ENCODE assay signal across 17 cellular contexts in genomic region chr18:54187372-54187771, GRCh38. TPM values are rescaled to one million over a fixed set of nuclear protein-coding genes. Genes with fewer than 3 reads are reported as not detected.
DNase-seq lines count a peak whose midpoint lies in the region; ATAC-seq, FAIRE-seq and TF ChIP-seq lines count a peak whose summit lies in the region.
"Had no signal": no experiment of that assay in that cellular context is flagged by ENCODE, and none has a peak within 500 bp of the region (broad histone marks: within the 10 kb centered on the region; RNA-seq: fewer than 3 reads in every experiment).

No MANE protein-coding gene starts in this region.

- POLR2A ChIA-PET in WTC11 (lab: Charles Lee), result no interaction called here

- H3K79me2 ChIP-seq in GM23338 (replicated peaks; ENCODE audit: insufficient read depth), result no peaks in the 10 kb centered on the region

- no peak for FAIRE-seq in urothelium cell line (lab: Jason Lieb, UNC)
- FAIRE-seq: A549, HTR-8/SVneo, K562 had no signal

- H3K4me3 ChIP-seq in GM23338, result no peak overlapping the region
- no peak overlapping the region for H3K4me3 ChIP-seq in upper lobe of right lung
- H3K4me3 ChIP-seq: A549, K562 had no signal

- TF ChIP-seq CTCF in GM23338 (conservative IDR thresholded peaks at IDR 0.05; ENCODE audit: low read depth in 2 of 2) (no peak), WTC11 (IDR thresholded peaks at IDR 0.05) (no peak), upper lobe of right lung (IDR thresholded peaks at IDR 0.05) (no peak)

- DNase-seq in GM23338 (ENCODE audit: low spot score), result peak; percentile 27
- DNase-seq in WTC11 (ENCODE audit: low spot score), result no peak
- no peak for DNase-seq in left colon
- no peak for DNase-seq in NCI-H345 (lab: John Stamatoyannopoulos, UW)
- DNase-seq in DMS114 treated with DMSO at 0.1 percent for 48 hours (lab: John Stamatoyannopoulos, UW; ENCODE audit: unreplicated experiment), result no peak
- DNase-seq in upper lobe of right lung, result no peak
- DNase-seq in urothelium cell line (ENCODE audit: low spot score), result no peak
- DNase-seq: BE2C; CD4-positive, alpha-beta memory T cell; DND-41; GF-D8; GOT3; H9 had no signal

- H3K4me2 ChIP-seq in GM23338, result no peak overlapping the region
- H3K4me2 ChIP-seq: A549 had no signal

- H3K36me3 ChIP-seq in GM23338 (ENCODE audit: insufficient read depth) (no peaks in the 10 kb centered on the region), upper lobe of right lung (peaks cover 32% of the 10 kb centered on the region)
- H3K36me3 ChIP-seq: BE2C had no signal

- H3K4me1 Mint-ChIP-seq in GM23338, result peaks cover 12% of the 10 kb centered on the region
- peaks cover 23% of the 10 kb centered on the region for H3K4me1 Mint-ChIP-seq in WTC11

- H3F3A ChIP-seq in GM23338 (replicated peaks; ENCODE audit: low read depth), result no peaks in the 10 kb centered on the region

- no peaks in the 10 kb centered on the region for H3K27me3 ChIP-seq in GM23338 (ENCODE audit: insufficient read depth)
- H3K27me3 ChIP-seq in upper lobe of right lung, result no peaks in the 10 kb centered on the region
- H3K27me3 ChIP-seq: BE2C had no signal

- peaks cover 7% of the 10 kb centered on the region; the same call in 2 of the 3 replicates for H3K9me3 Mint-ChIP-seq in GM23338
- H3K9me3 Mint-ChIP-seq in WTC11, result peaks cover 12% of the 10 kb centered on the region

- no peaks in the 10 kb centered on the region for H4K20me1 ChIP-seq in GM23338 (replicated peaks; ENCODE audit: insufficient read depth)

- no peaks in the 10 kb centered on the region for H3K9me2 ChIP-seq in GM23338 (ENCODE audit: insufficient read depth)

- H3K9me3 ChIP-seq in upper lobe of right lung, result no peaks in the 10 kb centered on the region
- H3K9me3 ChIP-seq: A549, BE2C had no signal

- ATAC-seq in GM23338, result peak; percentile 67
- peak; percentile 55 for ATAC-seq in WTC11
- peak; percentile 98 for ATAC-seq in left colon
- no peak for ATAC-seq in upper lobe of right lung
- ATAC-seq: A549, K562 had no signal

- intact Hi-C loops in left colon (cut with DNase I, micrococcal nuclease) (no loop called here), upper lobe of right lung (cut with DNase I) (no loop called here)

- no peak overlapping the region for H3K27ac ChIP-seq in GM23338 (ENCODE audit: low read depth)
- no peak overlapping the region for H3K27ac ChIP-seq in upper lobe of right lung
- H3K27ac ChIP-seq: A549, C4-2B had no signal

- H3K27ac Mint-ChIP-seq in GM23338, result no peak overlapping the region
- no peak overlapping the region for H3K27ac Mint-ChIP-seq in WTC11
- H3K27ac Mint-ChIP-seq: H9 had no signal

- CTCF ChIA-PET in WTC11 (lab: Charles Lee), result interaction anchor here (0.6 kb wide), 1 partner anchor 459 kb away, joined by 3 read pairs; no protein-coding TSS in a partner anchor

- peak overlapping the region; percentile 4; the same call in 1 of the 2 replicates for H2AFZ ChIP-seq in GM23338

- H3K27me3 Mint-ChIP-seq in GM23338 (ENCODE audit: insufficient read depth, low read depth, poor library complexity) (peaks cover 3% of the 10 kb centered on the region), WTC11 (ENCODE audit: low read depth) (no peaks in the 10 kb centered on the region)
- H3K27me3 Mint-ChIP-seq: CD4-positive, alpha-beta memory T cell had no signal

- peaks cover 3% of the 10 kb centered on the region; the same call in 2 of the 3 replicates for H3K36me3 Mint-ChIP-seq in GM23338 (ENCODE audit: low read depth)
- peaks cover 3% of the 10 kb centered on the region for H3K36me3 Mint-ChIP-seq in WTC11

- H3K4me1 ChIP-seq in GM23338 (ENCODE audit: insufficient read depth), result peaks cover 33% of the 10 kb centered on the region
- H3K4me1 ChIP-seq in upper lobe of right lung, result no peaks in the 10 kb centered on the region
- H3K4me1 ChIP-seq: A549, BE2C had no signal

- H3K4me3 Mint-ChIP-seq in GM23338 (no peak overlapping the region), WTC11 (no peak overlapping the region)
- H3K4me3 Mint-ChIP-seq: CD4-positive, alpha-beta memory T cell; H9 had no signal

TF ChIP-seq in GM23338, 12 proteins besides CTCF, POLR2A, EP300 and RAD21 (continues in another document):
- TF ChIP-seq REST (IDR thresholded peaks at IDR 0.05; ENCODE audit: unreplicated experiment), result no peak
- TF ChIP-seq EZH2phosphoT487 (IDR thresholded peaks at IDR 0.05; ENCODE audit: unreplicated experiment), result no peak
- no peak for TF ChIP-seq NANOG (IDR thresholded peaks at IDR 0.05; ENCODE audit: borderline replicate concordance)
- no peak for TF ChIP-seq ZNF114 (CRISPR knock-in tag; IDR thresholded peaks at IDR 0.05)
- no peak for TF ChIP-seq CREB1 (CRISPR knock-in tag; IDR thresholded peaks at IDR 0.05; ENCODE audit: low read depth)
- TF ChIP-seq ZNF331 (CRISPR knock-in tag; IDR thresholded peaks at IDR 0.05; ENCODE audit: low read depth), result no peak
- TF ChIP-seq POLR2AphosphoS5 (IDR thresholded peaks at IDR 0.05; ENCODE audit: low read depth), result no peak

TF ChIP-seq in WTC11, 78 proteins besides CTCF, POLR2A, EP300 and RAD21:
- TF ChIP-seq MYBL2 (CRISPR knock-in tag; IDR thresholded peaks at IDR 0.05) (no peak), ARID4B (CRISPR knock-in tag; IDR thresholded peaks at IDR 0.05; ENCODE audit: borderline replicate concordance) (no peak), CREB1 (CRISPR knock-in tag; IDR thresholded peaks at IDR 0.05) (no peak), ZNF317 (CRISPR knock-in tag; IDR thresholded peaks at IDR 0.05; ENCODE audit: borderline replicate concordance, low read depth) (no peak), IRF2 (CRISPR knock-in tag; IDR thresholded peaks at IDR 0.05; ENCODE audit: borderline replicate concordance, low read depth) (no peak)

RNA-seq across cellular contexts. Expression of gene MBD2, which starts 37.1 kb away (rescaled TPM):
- total RNA-seq in GM23338 (2014; rRNA removed; shearing (Covaris generic)), result 39.2 and 41.2 TPM in 2 replicates
- polyA plus RNA-seq in GM23338 (2016; fragmentation: Nextera tagmentation; extraction: Ambion mirVana), result 10.3 and 11.2 TPM in 2 replicates
- total RNA-seq in WTC11 (2021) (32.8 to 42.7 TPM (median 37.4 TPM) in 3 replicates), left colon (100 to 1,000 TPM; 109 to 115 TPM), upper lobe of right lung (78.4 TPM)
